23 cellular contexts compared by ENCODE assay signal in genomic region chr2:63742592-63742991, GRCh38.
DNase-seq lines count a peak whose midpoint lies in the region; ATAC-seq and TF ChIP-seq lines count a peak whose summit lies in the region.
"Had no signal": no experiment of that assay in that cellular context is flagged by ENCODE, and none has a peak within 500 bp of the region (broad histone marks: within the 10 kb centered on the region; RNA-seq: fewer than 3 reads in every experiment).

No MANE protein-coding gene starts in this region.

- H3K4me3 Mint-ChIP-seq in nephron progenitor cell: no peak overlapping the region
- H3K4me3 Mint-ChIP-seq: CD4-positive, CD25-positive, alpha-beta regulatory T cell; GM23338; T-cell had no signal

- peaks cover 11% of the 10 kb centered on the region for H3K9me3 Mint-ChIP-seq in nephron progenitor cell

- H3K4me1 Mint-ChIP-seq in nephron progenitor cell: no peaks in the 10 kb centered on the region
- H3K4me1 Mint-ChIP-seq: CD4-positive, CD25-positive, alpha-beta regulatory T cell; T-cell had no signal

- ATAC-seq in left ventricle myocardium superior (peak; percentile 40), Right ventricle myocardium inferior (no peak), psoas muscle (peak; percentile 52 to 70 (median 54)), HG02623 (IDR thresholded peaks at IDR 0.05; ENCODE audit: unreplicated experiment) (no peak), HG02678 (IDR thresholded peaks at IDR 0.05; ENCODE audit: unreplicated experiment) (no peak)
- ATAC-seq: GM12878, GM23338, T-cell had no signal

- H3K4me3 ChIP-seq in psoas muscle: peak overlapping the region; percentile 32
- H3K4me3 ChIP-seq: GM12878, GM23338, SK-N-MC had no signal

- peak overlapping the region; percentile 87 for H3K27ac ChIP-seq in psoas muscle

- H3K36me3 ChIP-seq in psoas muscle (ENCODE audit: insufficient read depth in 1 of 2, low read depth in 1 of 2): no peaks in the 10 kb centered on the region
- H3K36me3 ChIP-seq: BE2C had no signal

- peaks cover 26% of the 10 kb centered on the region for H3K4me1 ChIP-seq in psoas muscle

- DNase-seq in left ventricle myocardium superior (no peak), Right ventricle myocardium inferior (ENCODE audit: missing footprints) (no peak), globus pallidus (ENCODE audit: low spot score) (peak; percentile 14), psoas muscle (no peak), nephron progenitor cell (no peak), AG08396 (ENCODE audit: low spot score) (no peak)
- DNase-seq: BE2C; CD4-positive, CD25-positive, alpha-beta regulatory T cell; COR-L47; DND-41; Karpas-422; NCI-H1417; NCI-H187; NCI-H446; NCI-H526; OCI-M1; SHP77; T-cell had no signal

- H3K27ac Mint-ChIP-seq in nephron progenitor cell: no peak overlapping the region
- H3K27ac Mint-ChIP-seq: CD4-positive, CD25-positive, alpha-beta regulatory T cell; GM23338; T-cell had no signal

- intact Hi-C loops in left ventricle myocardium superior (cut with micrococcal nuclease): no loop called here
- intact Hi-C loops in Right ventricle myocardium inferior (cut with DNase I): no loop called here
- intact Hi-C loops in psoas muscle (cut with DNase I): loop anchor here in 1 of 2 donors (5.0 kb wide), 2 partner anchors 40 to 100 kb away; partner anchors contain the start of gene UGP2

- no peaks in the 10 kb centered on the region for H3K9me3 ChIP-seq in psoas muscle
- H3K9me3 ChIP-seq: BE2C had no signal

- TF ChIP-seq CTCF in psoas muscle (IDR thresholded peaks at IDR 0.05): no peak
- TF ChIP-seq CTCF in nephron progenitor cell (IDR thresholded peaks at IDR 0.05): no peak

- no peaks in the 10 kb centered on the region for H3K27me3 ChIP-seq in psoas muscle (ENCODE audit: insufficient read depth in 3 of 3, low read length in 2 of 3)
- H3K27me3 ChIP-seq: BE2C had no signal

- H3K27me3 Mint-ChIP-seq in nephron progenitor cell (ENCODE audit: low read depth, poor library complexity): no peaks in the 10 kb centered on the region

- no peaks in the 10 kb centered on the region for H3K36me3 Mint-ChIP-seq in nephron progenitor cell (ENCODE audit: low read depth)
- H3K36me3 Mint-ChIP-seq: CD4-positive, CD25-positive, alpha-beta regulatory T cell; T-cell had no signal

- 31 to 49% (median 37%) methylated on average over 5 of the region's 5 CpGs for WGBS in psoas muscle, 3 donors

Comparison
In these comparisons a context has a peak if more than half of its experiments do, and no peak if none do; other contexts are left out.
1. ATAC-seq: peak in left ventricle myocardium superior (single experiment) and psoas muscle (4 of 4); none in Right ventricle myocardium inferior (single experiment), HG02623 (single experiment) and HG02678 (single experiment).